ENCODE assay signal across 18 cellular contexts in the genomic region with DNA sequence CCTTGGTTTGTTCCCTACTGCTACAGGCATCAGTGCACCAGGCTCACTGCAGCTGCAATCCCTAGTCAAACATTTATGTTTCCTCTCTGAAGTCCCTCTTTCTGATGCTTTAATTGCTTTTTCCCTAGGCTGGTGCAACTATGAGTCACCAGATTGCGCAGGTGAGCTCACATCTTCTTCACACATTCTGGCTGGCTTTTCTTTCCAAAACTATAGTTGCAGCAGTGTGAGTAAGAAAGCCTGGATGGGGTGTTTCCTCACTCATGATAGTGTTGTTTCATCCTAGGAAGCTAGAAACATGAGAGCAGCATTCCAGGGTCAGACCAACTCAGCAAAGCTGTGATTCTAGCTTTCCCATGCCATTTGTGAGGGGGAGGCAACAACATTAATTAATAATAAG.
DNase-seq lines count a peak whose midpoint lies in the region; ATAC-seq, FAIRE-seq and TF ChIP-seq lines count a peak whose summit lies in the region.
"Had no signal": no experiment of that assay in that cellular context is flagged by ENCODE, and none has a peak within 500 bp of the region (broad histone marks: within the 10 kb centered on the region; RNA-seq: fewer than 3 reads in every experiment).

No MANE protein-coding gene starts in this region.

- H3K4me3 ChIP-seq in HepG2 (replicated peaks in 1 of 3; ENCODE audit: insufficient read depth in 1 of 3, low read depth in 2 of 3, low read length in 3 of 3) (no peak overlapping the region), right lobe of liver (no peak overlapping the region), fibroblast of mammary gland (ENCODE audit: control insufficient read depth, low read depth, low read length) (no peak overlapping the region)
- H3K4me3 ChIP-seq: A549, PC-9 had no signal

- no peak for TF ChIP-seq RAD21 in HepG2 (CRISPR knock-in tag; IDR thresholded peaks at IDR 0.05)

- WGBS in HepG2 (ENCODE audit: low lambda C conversion rate) = 3% methylated on average over 1 of the region's 1 CpG
- WGBS in right lobe of liver (ENCODE audit: insufficient coverage, low coverage, low lambda C conversion rate, missing lambda C conversion rate) = 41% methylated on average over 1 of the region's 1 CpG

- H3K36me3 ChIP-seq in HepG2 (replicated peaks in 1 of 2; ENCODE audit: control insufficient read depth in 1 of 2, insufficient read depth in 2 of 2, low read length in 2 of 2) (no peaks in the 10 kb centered on the region), right lobe of liver (no peaks in the 10 kb centered on the region)

- TF ChIP-seq POLR2A in HepG2 (IDR thresholded peaks at IDR 0.05; ENCODE audit: insufficient read depth in 1 of 2, low read depth in 2 of 2, low read length in 2 of 2) (no peak), right lobe of liver (IDR thresholded peaks at IDR 0.05) (no peak)

- no peaks in the 10 kb centered on the region for H3K79me2 ChIP-seq in HepG2 (ENCODE audit: insufficient read depth, low read length)

- H4K20me1 ChIP-seq in HepG2 (ENCODE audit: insufficient read depth, low read length) = no peaks in the 10 kb centered on the region

- H3K9ac ChIP-seq in HepG2 (ENCODE audit: insufficient read depth, low read depth, low read length) = no peak overlapping the region

- BruUV-seq in HepG2 (replicated peaks; lab: Mats Ljungman, UMichigan) = no TSS peak

- FAIRE-seq in HepG2 (lab: Jason Lieb, UNC) = no peak
- no peak for FAIRE-seq in D721Med (lab: Jason Lieb, UNC)
- FAIRE-seq: A549 had no signal

- ATAC-seq in HepG2 (no peak), right lobe of liver (no peak), HG02885 (IDR thresholded peaks at IDR 0.05; ENCODE audit: poor library complexity, unreplicated experiment) (no peak)
- ATAC-seq: A549, HCT116, Right ventricle myocardium inferior, SK-N-SH treated with all-trans-retinoic acid at 6 μM for 48 hours had no signal

- no peak for TF ChIP-seq EP300 in HepG2 (IDR thresholded peaks at IDR 0.05; ENCODE audit: low read depth in 2 of 2, low read length in 2 of 2)
- TF ChIP-seq EP300 in HepG2 (CRISPR knock-in tag; IDR thresholded peaks at IDR 0.05; ENCODE audit: borderline replicate concordance) = no peak

- intact Hi-C loops in HepG2 (cut with micrococcal nuclease; ENCODE audit: unreplicated experiment) = no loop called here
- intact Hi-C loops in right lobe of liver (cut with DNase I) = no loop called here

- H3K4me2 ChIP-seq in HepG2 (ENCODE audit: low read depth, low read length) = no peak overlapping the region
- H3K4me2 ChIP-seq: A549, PC-9 had no signal

- H3K4me1 ChIP-seq in HepG2 (ENCODE audit: insufficient read depth, low read length) = no peaks in the 10 kb centered on the region
- H3K4me1 ChIP-seq in right lobe of liver = no peaks in the 10 kb centered on the region
- H3K4me1 ChIP-seq: A549, Caco-2 had no signal

- CTCF ChIA-PET in HepG2 (lab: Yijun Ruan, JAX; ENCODE audit: low intra/inter-chr PET ratio, low total read pairs) = no interaction called here

- H3K27ac ChIP-seq in HepG2 (ENCODE audit: extremely low read length, insufficient read depth, low read length) (no peak overlapping the region), right lobe of liver (no peak overlapping the region)
- H3K27ac ChIP-seq: A549, PC-9 had no signal

- DNase-seq in HepG2 (ENCODE audit: low spot score) = no peak
- DNase-seq in right lobe of liver = no peak
- DNase-seq in SHP77 (lab: John Stamatoyannopoulos, UW) = peak; percentile 85 to 88
- peak; percentile 96 for DNase-seq in fibroblast of mammary gland (ENCODE audit: low read depth)
- no peak for DNase-seq in NOMO-1 (lab: John Stamatoyannopoulos, UW; ENCODE audit: unreplicated experiment in 2 of 2)
- DNase-seq in D721Med (ENCODE audit: insufficient read length, low spot score) = no peak
- no peak for DNase-seq in DMS79 (lab: John Stamatoyannopoulos, UW)
- DNase-seq: Caco-2, EL, NCI-H1436, NCI-H2029 treated with DMSO at 0.1 percent for 48 hours, NCI-H510A treated with DMSO at 0.1 percent for 48 hours, PC-9 had no signal

- H3K27me3 ChIP-seq in HepG2 (ENCODE audit: control insufficient read depth in 1 of 2, insufficient read depth in 2 of 2, low read length in 2 of 2) = no peaks in the 10 kb centered on the region
- H3K27me3 ChIP-seq in right lobe of liver = no peaks in the 10 kb centered on the region

- POLR2A ChIA-PET in HepG2 (lab: Yijun Ruan, JAX) = no interaction called here

- no peak overlapping the region for H2AFZ ChIP-seq in HepG2 (ENCODE audit: low read length)
- H2AFZ ChIP-seq: PC-9 had no signal

- in situ Hi-C loops in HepG2 (cut with HindIII; ENCODE audit: extremely low pct_ligation_motif_present, low pct_unique_long_range_greater_than_20kb) = no loop called here

- H3K9me3 ChIP-seq in HepG2 (ENCODE audit: low read length) (no peaks in the 10 kb centered on the region), right lobe of liver (no peaks in the 10 kb centered on the region)
- H3K9me3 ChIP-seq: A549, Caco-2 had no signal

- TF ChIP-seq CTCF in HepG2 (CRISPR knock-in tag; IDR thresholded peaks at IDR 0.05) (no peak), right lobe of liver (IDR thresholded peaks at IDR 0.05) (no peak), fibroblast of mammary gland (conservative IDR thresholded peaks at IDR 0.05; ENCODE audit: control insufficient read depth, insufficient read depth, low read depth, low read length) (no peak), D721Med (IDR thresholded peaks at IDR 0.05; ENCODE audit: insufficient read depth, missing control alignments) (no peak)

TF ChIP-seq in HepG2, 621 proteins besides CTCF, POLR2A, EP300 and RAD21 (continues in another document):
- TF ChIP-seq, protein P1, sequence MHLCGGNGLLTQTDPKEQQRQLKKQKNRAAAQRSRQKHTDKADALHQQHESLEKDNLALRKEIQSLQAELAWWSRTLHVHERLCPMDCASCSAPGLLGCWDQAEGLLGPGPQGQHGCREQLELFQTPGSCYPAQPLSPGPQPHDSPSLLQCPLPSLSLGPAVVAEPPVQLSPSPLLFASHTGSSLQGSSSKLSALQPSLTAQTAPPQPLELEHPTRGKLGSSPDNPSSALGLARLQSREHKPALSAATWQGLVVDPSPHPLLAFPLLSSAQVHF (CRISPR knock-in tag; IDR thresholded peaks at IDR 0.05) = no peak
- TF ChIP-seq ZNF207 (IDR thresholded peaks at IDR 0.05; ENCODE audit: borderline replicate concordance) (no peak), FOSL2 (CRISPR knock-in tag; IDR thresholded peaks at IDR 0.05) (peak; percentile 38; the same call in 1 of the 2 replicates), PHF21A (CRISPR knock-in tag; IDR thresholded peaks at IDR 0.05) (no peak), ZNF431 (CRISPR knock-in tag; IDR thresholded peaks at IDR 0.05; ENCODE audit: borderline replicate concordance, low read depth) (no peak), ZFP36L2 (CRISPR knock-in tag; IDR thresholded peaks at IDR 0.05) (no peak), GABPB1 (CRISPR knock-in tag; IDR thresholded peaks at IDR 0.05) (no peak), ZNF709 (CRISPR knock-in tag; IDR thresholded peaks at IDR 0.05) (no peak), ZNF850 (CRISPR knock-in tag; conservative IDR thresholded peaks at IDR 0.05) (no peak), ZNF749 (CRISPR knock-in tag; IDR thresholded peaks at IDR 0.05; ENCODE audit: borderline replicate concordance) (no peak), ZMYM3 (CRISPR knock-in tag; IDR thresholded peaks at IDR 0.05) (no peak)
- TF ChIP-seq, protein P2, sequence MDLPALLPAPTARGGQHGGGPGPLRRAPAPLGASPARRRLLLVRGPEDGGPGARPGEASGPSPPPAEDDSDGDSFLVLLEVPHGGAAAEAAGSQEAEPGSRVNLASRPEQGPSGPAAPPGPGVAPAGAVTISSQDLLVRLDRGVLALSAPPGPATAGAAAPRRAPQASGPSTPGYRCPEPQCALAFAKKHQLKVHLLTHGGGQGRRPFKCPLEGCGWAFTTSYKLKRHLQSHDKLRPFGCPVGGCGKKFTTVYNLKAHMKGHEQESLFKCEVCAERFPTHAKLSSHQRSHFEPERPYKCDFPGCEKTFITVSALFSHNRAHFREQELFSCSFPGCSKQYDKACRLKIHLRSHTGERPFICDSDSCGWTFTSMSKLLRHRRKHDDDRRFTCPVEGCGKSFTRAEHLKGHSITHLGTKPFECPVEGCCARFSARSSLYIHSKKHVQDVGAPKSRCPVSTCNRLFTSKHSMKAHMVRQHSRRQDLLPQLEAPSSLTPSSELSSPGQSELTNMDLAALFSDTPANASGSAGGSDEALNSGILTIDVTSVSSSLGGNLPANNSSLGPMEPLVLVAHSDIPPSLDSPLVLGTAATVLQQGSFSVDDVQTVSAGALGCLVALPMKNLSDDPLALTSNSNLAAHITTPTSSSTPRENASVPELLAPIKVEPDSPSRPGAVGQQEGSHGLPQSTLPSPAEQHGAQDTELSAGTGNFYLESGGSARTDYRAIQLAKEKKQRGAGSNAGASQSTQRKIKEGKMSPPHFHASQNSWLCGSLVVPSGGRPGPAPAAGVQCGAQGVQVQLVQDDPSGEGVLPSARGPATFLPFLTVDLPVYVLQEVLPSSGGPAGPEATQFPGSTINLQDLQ (CRISPR knock-in tag; IDR thresholded peaks at IDR 0.05) = no peak
- TF ChIP-seq, protein P3, sequence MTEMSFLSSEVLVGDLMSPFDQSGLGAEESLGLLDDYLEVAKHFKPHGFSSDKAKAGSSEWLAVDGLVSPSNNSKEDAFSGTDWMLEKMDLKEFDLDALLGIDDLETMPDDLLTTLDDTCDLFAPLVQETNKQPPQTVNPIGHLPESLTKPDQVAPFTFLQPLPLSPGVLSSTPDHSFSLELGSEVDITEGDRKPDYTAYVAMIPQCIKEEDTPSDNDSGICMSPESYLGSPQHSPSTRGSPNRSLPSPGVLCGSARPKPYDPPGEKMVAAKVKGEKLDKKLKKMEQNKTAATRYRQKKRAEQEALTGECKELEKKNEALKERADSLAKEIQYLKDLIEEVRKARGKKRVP (CRISPR knock-in tag; IDR thresholded peaks at IDR 0.05) = peak in 1 of 2 experiments; percentile 36; a peak in 1 of 4 replicates
- TF ChIP-seq, protein P4, sequence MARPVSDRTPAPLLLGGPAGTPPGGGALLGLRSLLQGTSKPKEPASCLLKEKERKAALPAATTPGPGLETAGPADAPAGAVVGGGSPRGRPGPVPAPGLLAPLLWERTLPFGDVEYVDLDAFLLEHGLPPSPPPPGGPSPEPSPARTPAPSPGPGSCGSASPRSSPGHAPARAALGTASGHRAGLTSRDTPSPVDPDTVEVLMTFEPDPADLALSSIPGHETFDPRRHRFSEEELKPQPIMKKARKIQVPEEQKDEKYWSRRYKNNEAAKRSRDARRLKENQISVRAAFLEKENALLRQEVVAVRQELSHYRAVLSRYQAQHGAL (CRISPR knock-in tag; IDR thresholded peaks at IDR 0.05; ENCODE audit: not compliant biosample characterization) = no peak

Comparison
In these comparisons a context has a peak if more than half of its experiments do, and no peak if none do; other contexts are left out.
1. DNase-seq: peak in SHP77 (2 of 2) and fibroblast of mammary gland (single experiment); none in HepG2 (single experiment), right lobe of liver (0 of 3), NOMO-1 (0 of 2), D721Med (single experiment) and DMS79 (single experiment).